Comparison of ENCODE assay signal across 18 cellular contexts in the genomic region with DNA sequence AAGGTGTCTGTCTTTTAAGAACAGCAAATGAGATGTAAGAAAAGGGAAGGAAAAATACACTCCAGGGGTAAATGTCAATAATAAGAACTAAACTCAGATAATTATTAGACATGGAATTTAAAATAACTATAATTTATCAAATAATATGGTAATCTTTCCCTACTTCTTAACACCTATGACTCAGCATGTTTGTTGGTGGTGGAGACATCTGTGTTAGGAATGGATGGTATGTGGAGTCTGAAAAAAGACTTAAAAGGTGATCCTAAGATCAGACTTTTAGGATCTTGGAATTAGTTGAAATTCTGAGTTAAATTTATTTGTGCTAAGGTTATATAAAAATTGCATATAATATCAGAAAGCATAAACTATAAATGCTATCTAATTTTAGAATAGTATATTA.
"Had no signal": no experiment of that assay in that cellular context is flagged by ENCODE, and none has a peak within 500 bp of the region (broad histone marks: within the 10 kb centered on the region; RNA-seq: fewer than 3 reads in every experiment).

No MANE protein-coding gene starts in this region.

- H3K4me3 Mint-ChIP-seq: activated CD8-positive, alpha-beta memory T cell treated with anti-CD3 and anti-CD28 coated beads, Interleukin-2, amount 10 ng/mL, durations not matched to agents 7 days and 5 days; activated T-cell treated with anti-CD3 and anti-CD28 coated beads, Interleukin-2, amount 50 U/mL, for 24 hours; naive B cell; stimulated activated effector memory CD8-positive, alpha-beta T cell treated with anti-CD3 and anti-CD28 coated beads, Interleukin-12 subunit alpha, Interleukin-12 subunit beta, amount 100 ng/mL, for 72 hours had no signal

- H3K27ac Mint-ChIP-seq: activated CD8-positive, alpha-beta memory T cell treated with anti-CD3 and anti-CD28 coated beads, Interleukin-2, amount 10 ng/mL, durations not matched to agents 7 days and 5 days; activated naive CD4-positive, alpha-beta T cell treated with anti-CD3 and anti-CD28 coated beads, Interleukin-2, amount 50 U/mL, for 72 hours; activated T-cell treated with anti-CD3 and anti-CD28 coated beads, Interleukin-2, amount 50 U/mL, for 24 hours; naive B cell; stimulated activated effector memory CD8-positive, alpha-beta T cell treated with anti-CD3 and anti-CD28 coated beads, Interleukin-12 subunit alpha, Interleukin-12 subunit beta, amount 100 ng/mL, for 72 hours had no signal

- H3K4me3 ChIP-seq: gastroesophageal sphincter, hepatocyte, thyroid gland, vagina had no signal

- ATAC-seq: activated CD8-positive, alpha-beta memory T cell treated with anti-CD3 and anti-CD28 coated beads, Interleukin-2, amount 10 ng/mL, durations not matched to agents 7 days and 5 days; activated naive CD4-positive, alpha-beta T cell treated with anti-CD3 and anti-CD28 coated beads, Interleukin-2, amount 50 U/mL, for 72 hours; gastroesophageal sphincter; stimulated activated effector memory CD8-positive, alpha-beta T cell treated with anti-CD3 and anti-CD28 coated beads, Interleukin-12 subunit alpha, Interleukin-12 subunit beta, amount 100 ng/mL, for 72 hours had no signal

- DNase-seq: activated CD4-positive, alpha-beta T cell treated with anti-CD3 and anti-CD28 coated beads for 1 hour; activated CD4-positive, alpha-beta T cell treated with anti-CD3 and anti-CD28 coated beads, Interleukin-2, amount 50 U/mL, for 48 hours; activated CD8-positive, alpha-beta memory T cell treated with anti-CD3 and anti-CD28 coated beads, Interleukin-2, amount 10 ng/mL, durations not matched to agents 7 days and 5 days; activated effector memory CD4-positive, alpha-beta T cell treated with anti-CD3 and anti-CD28 coated beads, Interleukin-2, amount 50 U/mL, for 16 hours; activated T-cell treated with anti-CD3 and anti-CD28 coated beads, Interleukin-2, amount 50 U/mL, for 24 hours; amygdala; midbrain; naive B cell; retina; small intestine; thyroid gland had no signal

- H3K9me3 ChIP-seq: gastroesophageal sphincter, thyroid gland, vagina had no signal

- H3K79me2 ChIP-seq: hepatocyte had no signal

- H3K4me1 Mint-ChIP-seq: activated CD8-positive, alpha-beta memory T cell treated with anti-CD3 and anti-CD28 coated beads, Interleukin-2, amount 10 ng/mL, durations not matched to agents 7 days and 5 days; naive B cell; stimulated activated effector memory CD8-positive, alpha-beta T cell treated with anti-CD3 and anti-CD28 coated beads, Interleukin-12 subunit alpha, Interleukin-12 subunit beta, amount 100 ng/mL, for 72 hours had no signal

- FAIRE-seq: colon, endothelial cell of umbilical vein had no signal

- H3K9me3 Mint-ChIP-seq: activated T-cell treated with anti-CD3 and anti-CD28 coated beads, Interleukin-2, amount 50 U/mL, for 24 hours had no signal

- H3K36me3 Mint-ChIP-seq: activated CD8-positive, alpha-beta memory T cell treated with anti-CD3 and anti-CD28 coated beads, Interleukin-2, amount 10 ng/mL, durations not matched to agents 7 days and 5 days; activated naive CD4-positive, alpha-beta T cell treated with anti-CD3 and anti-CD28 coated beads, Interleukin-2, amount 50 U/mL, for 72 hours; naive B cell; stimulated activated effector memory CD8-positive, alpha-beta T cell treated with anti-CD3 and anti-CD28 coated beads, Interleukin-12 subunit alpha, Interleukin-12 subunit beta, amount 100 ng/mL, for 72 hours had no signal

- H3K27me3 ChIP-seq: gastroesophageal sphincter, hepatocyte, thyroid gland, vagina had no signal

- H2AFZ ChIP-seq: hepatocyte had no signal

- H3K36me3 ChIP-seq: gastroesophageal sphincter, thyroid gland, vagina had no signal

- H3K27ac ChIP-seq: gastroesophageal sphincter, hepatocyte, thyroid gland, vagina had no signal

- H3K4me2 ChIP-seq: hepatocyte had no signal

- H3K27me3 Mint-ChIP-seq: activated CD8-positive, alpha-beta memory T cell treated with anti-CD3 and anti-CD28 coated beads, Interleukin-2, amount 10 ng/mL, durations not matched to agents 7 days and 5 days; activated T-cell treated with anti-CD3 and anti-CD28 coated beads, Interleukin-2, amount 50 U/mL, for 24 hours; naive B cell had no signal

- H3K4me1 ChIP-seq: gastroesophageal sphincter, thyroid gland, vagina had no signal
